In the genomic region with DNA sequence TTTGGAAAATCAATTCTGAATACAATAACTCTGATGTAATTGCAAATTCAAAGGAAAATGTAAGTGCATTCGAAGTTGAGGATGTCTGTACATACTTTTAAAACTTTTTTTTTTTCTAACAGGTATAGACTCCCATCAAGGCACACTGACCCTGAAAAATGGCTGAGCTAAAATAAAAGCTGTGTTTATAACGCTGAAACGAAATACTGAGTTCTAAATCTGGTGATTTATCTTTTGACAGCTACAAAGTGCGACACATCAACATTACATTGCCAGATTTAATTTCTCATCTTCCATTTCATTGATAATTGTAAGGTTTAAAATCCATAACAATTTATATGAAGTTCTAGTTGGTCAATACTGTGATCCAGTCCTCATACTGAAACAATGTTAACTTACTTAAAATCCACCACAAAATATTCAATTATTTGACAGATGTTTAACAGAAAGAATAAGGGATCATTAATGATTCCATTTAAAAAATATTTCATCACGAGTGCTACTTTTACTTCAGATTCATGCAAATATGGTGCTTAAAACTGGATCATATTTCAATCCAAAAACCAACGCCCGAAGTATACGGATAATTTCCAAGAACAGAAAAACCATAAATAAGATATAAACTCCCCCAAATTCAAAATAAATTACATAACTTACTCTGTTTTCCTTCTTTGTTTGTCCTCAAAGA, we compare ENCODE assay signal across 8 cellular contexts. TPM values are rescaled to one million over a fixed set of nuclear protein-coding genes. Genes with fewer than 3 reads are reported as not detected.
DNase-seq lines count a peak whose midpoint lies in the region; TF ChIP-seq lines count a peak whose summit lies in the region.

No MANE protein-coding gene starts in this region.

- DNase-seq in A673 (ENCODE audit: low spot score) (no peak), HL-60 (ENCODE audit: low read depth in 1 of 2, low spot score in 1 of 2) (no peak), brain microvascular endothelial cell (no peak), mesothelial cell of epicardium (ENCODE audit: low spot score in 2 of 2, unreplicated experiment in 2 of 2) (no peak), GM10248 (ENCODE audit: extremely low spot score) (no peak), cortex of kidney (lab: John Stamatoyannopoulos, UW) (no peak), anterior cingulate cortex (lab: John Stamatoyannopoulos, UW) (no peak)
- DNase-seq in stimulated activated CD4-positive, alpha-beta T cell treated with anti-CD3 and anti-CD28 coated beads, Interleukin-2, amount 100 ng/mL, for 48 hours: no peak

- H3K27ac ChIP-seq in A673 (ENCODE audit: low read depth, low read length, poor library complexity, severe bottlenecking) (peak overlapping the region; percentile 93), HL-60 (replicated peaks) (no peak overlapping the region; the same call in 1 of the 2 replicates), brain microvascular endothelial cell (peak overlapping the region; percentile 76)

- no peaks in the 10 kb centered on the region for H3K36me3 ChIP-seq in A673 (ENCODE audit: insufficient read depth, low read length, poor library complexity, severe bottlenecking)
- H3K36me3 ChIP-seq in brain microvascular endothelial cell (replicated peaks): no peaks in the 10 kb centered on the region

- H3K9me3 ChIP-seq in A673 (ENCODE audit: low read depth, low read length, poor library complexity, severe bottlenecking): no peaks in the 10 kb centered on the region

- POLR2A ChIA-PET in A673 (lab: Charles Lee; ENCODE audit: low non-redundant PET) (no interaction called here), GM10248 (lab: Yijun Ruan, JAX) (no interaction called here)

- no peaks in the 10 kb centered on the region for H3K36me3 Mint-ChIP-seq in mesothelial cell of epicardium

- H3K27ac Mint-ChIP-seq in mesothelial cell of epicardium: peak overlapping the region; percentile 95

- H3K9me3 Mint-ChIP-seq in mesothelial cell of epicardium: no peaks in the 10 kb centered on the region

- intact Hi-C loops in A673 (cut with micrococcal nuclease; ENCODE audit: unreplicated experiment): loop anchor here (10.0 kb wide), 1 partner anchor 500 kb away; the partner anchor contains the start of gene EMX2

- H3K4me1 ChIP-seq in A673 (ENCODE audit: insufficient read depth, low read length, poor library complexity, severe bottlenecking): peaks cover 26% of the 10 kb centered on the region

- peak overlapping the region; percentile 70 for H3K4me3 ChIP-seq in A673 (ENCODE audit: low read depth, low read length, poor library complexity, severe bottlenecking)
- H3K4me3 ChIP-seq in HL-60 (replicated peaks; ENCODE audit: insufficient read depth, low read length): peak overlapping the region; percentile 69
- peak overlapping the region; percentile 72 for H3K4me3 ChIP-seq in brain microvascular endothelial cell (ENCODE audit: low read depth, low read length)

- H3K4me1 Mint-ChIP-seq in mesothelial cell of epicardium: peaks cover 49% of the 10 kb centered on the region

- TF ChIP-seq CTCF in A673 (conservative IDR thresholded peaks at IDR 0.05; ENCODE audit: low read depth, low read length) (no peak), HL-60 (IDR thresholded peaks at IDR 0.05; ENCODE audit: insufficient read depth, low read length) (no peak), brain microvascular endothelial cell (IDR thresholded peaks at IDR 0.05; ENCODE audit: low read depth, low read length, missing control alignments) (no peak), mesothelial cell of epicardium (IDR thresholded peaks at IDR 0.05; ENCODE audit: unreplicated experiment) (no peak), GM10248 (IDR thresholded peaks at IDR 0.05; ENCODE audit: control extremely low read depth, extremely low read depth, low read depth, missing control alignments) (no peak)

- in situ Hi-C loops in brain microvascular endothelial cell (cut with HindIII; ENCODE audit: low pct_ligation_motif_present, low sequenced_read_pairs): no loop called here

- TSS peak; percentile 39 for BruUV-seq in A673 (replicated peaks; lab: Mats Ljungman, UMichigan)

- H3K27me3 ChIP-seq in A673 (replicated peaks; ENCODE audit: insufficient read depth, low read depth, low read length, poor library complexity) (no peaks in the 10 kb centered on the region), HL-60 (ENCODE audit: insufficient read depth, poor library complexity, severe bottlenecking) (no peaks in the 10 kb centered on the region), brain microvascular endothelial cell (replicated peaks) (no peaks in the 10 kb centered on the region)

- CTCF ChIA-PET in A673 (lab: Charles Lee): no interaction called here
- CTCF ChIA-PET in GM10248 (lab: Yijun Ruan, JAX): interaction anchor here (1.2 kb wide), 1 partner anchor 8 kb away, joined by 4 read pairs; no protein-coding TSS in a partner anchor

- H3K4me3 Mint-ChIP-seq in mesothelial cell of epicardium: peak overlapping the region; percentile 88

- no peaks in the 10 kb centered on the region for H3K27me3 Mint-ChIP-seq in mesothelial cell of epicardium (ENCODE audit: low read depth)

RNA-seq across cellular contexts. Expression of gene RAB11FIP2, which starts 1.4 kb away (rescaled TPM):
- total RNA-seq in A673 (2021) (18.5 and 20.4 TPM in 2 replicates), mesothelial cell of epicardium (29.5 to 32.5 TPM (median 31.8 TPM) in 3 replicates)
